Comparison of ENCODE assay signal across 2 cellular contexts in the genomic region with DNA sequence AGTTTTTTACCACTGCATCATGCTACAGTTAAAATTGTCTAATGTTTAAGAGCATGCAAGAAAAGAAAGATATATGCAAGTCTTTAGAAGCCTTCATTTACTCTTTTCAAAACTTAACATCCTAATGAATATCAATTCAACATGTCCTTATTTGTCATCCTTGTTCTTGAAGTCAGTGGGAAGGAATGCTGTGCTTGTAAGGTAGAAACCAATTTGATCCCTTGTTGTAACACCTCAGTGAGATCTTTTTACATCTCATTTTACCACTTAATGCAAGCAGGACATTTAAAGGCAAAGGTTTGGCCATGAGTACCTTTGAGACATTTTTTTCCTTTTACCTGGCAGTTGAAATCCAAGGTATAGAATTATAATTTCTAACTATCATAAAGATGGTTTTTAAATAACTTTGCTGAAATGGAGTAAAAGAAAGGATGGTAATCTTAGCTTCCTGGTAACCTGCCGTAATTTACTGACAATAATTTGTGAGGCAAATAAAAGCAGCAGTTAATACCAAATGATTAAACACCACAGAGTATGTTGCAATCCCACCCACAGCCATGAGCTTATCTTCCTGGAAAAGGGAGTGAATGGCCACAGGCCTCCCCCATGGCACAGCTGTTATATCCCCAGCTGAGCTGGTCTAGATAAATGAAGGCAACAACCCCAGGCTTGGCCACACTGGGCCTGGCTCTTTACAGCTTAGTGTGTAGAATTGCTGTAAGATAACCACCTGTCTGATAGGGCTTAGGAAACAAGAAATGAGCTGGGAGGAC.
A peak's percentile ranks its signal among the peaks of the same experiment; 100 is the strongest.
TF ChIP-seq lines count a peak whose summit lies in the region.

No MANE protein-coding gene starts in this region.

TF ChIP-seq in HEK293, 187 proteins besides CTCF, POLR2A, EP300 and RAD21 (continued from another document and continues in another):
- TF ChIP-seq, protein P1, sequence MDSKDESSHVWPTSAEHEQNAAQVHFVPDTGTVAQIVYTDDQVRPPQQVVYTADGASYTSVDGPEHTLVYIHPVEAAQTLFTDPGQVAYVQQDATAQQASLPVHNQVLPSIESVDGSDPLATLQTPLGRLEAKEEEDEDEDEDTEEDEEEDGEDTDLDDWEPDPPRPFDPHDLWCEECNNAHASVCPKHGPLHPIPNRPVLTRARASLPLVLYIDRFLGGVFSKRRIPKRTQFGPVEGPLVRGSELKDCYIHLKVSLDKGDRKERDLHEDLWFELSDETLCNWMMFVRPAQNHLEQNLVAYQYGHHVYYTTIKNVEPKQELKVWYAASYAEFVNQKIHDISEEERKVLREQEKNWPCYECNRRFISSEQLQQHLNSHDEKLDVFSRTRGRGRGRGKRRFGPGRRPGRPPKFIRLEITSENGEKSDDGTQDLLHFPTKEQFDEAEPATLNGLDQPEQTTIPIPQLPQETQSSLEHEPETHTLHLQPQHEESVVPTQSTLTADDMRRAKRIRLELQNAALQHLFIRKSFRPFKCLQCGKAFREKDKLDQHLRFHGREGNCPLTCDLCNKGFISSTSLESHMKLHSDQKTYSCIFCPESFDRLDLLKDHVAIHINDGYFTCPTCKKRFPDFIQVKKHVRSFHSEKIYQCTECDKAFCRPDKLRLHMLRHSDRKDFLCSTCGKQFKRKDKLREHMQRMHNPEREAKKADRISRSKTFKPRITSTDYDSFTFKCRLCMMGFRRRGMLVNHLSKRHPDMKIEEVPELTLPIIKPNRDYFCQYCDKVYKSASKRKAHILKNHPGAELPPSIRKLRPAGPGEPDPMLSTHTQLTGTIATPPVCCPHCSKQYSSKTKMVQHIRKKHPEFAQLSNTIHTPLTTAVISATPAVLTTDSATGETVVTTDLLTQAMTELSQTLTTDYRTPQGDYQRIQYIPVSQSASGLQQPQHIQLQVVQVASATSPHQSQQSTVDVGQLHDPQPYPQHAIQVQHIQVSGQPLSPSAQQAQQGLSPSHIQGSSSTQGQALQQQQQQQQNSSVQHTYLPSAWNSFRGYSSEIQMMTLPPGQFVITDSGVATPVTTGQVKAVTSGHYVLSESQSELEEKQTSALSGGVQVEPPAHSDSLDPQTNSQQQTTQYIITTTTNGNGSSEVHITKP (tag by site-specific recombination; IDR thresholded peaks at IDR 0.05), result 0 out of 2 replicates have a peak, but pooled peaks have one; percentile 33
- TF ChIP-seq EGR2 (tag by site-specific recombination; IDR thresholded peaks at IDR 0.05; ENCODE audit: low read depth) (peak; percentile 55; the same call in 1 of the 2 replicates), GLIS1 (tag by site-specific recombination; IDR thresholded peaks at IDR 0.05) (peak; percentile 97), ZNF664 (tag by site-specific recombination; IDR thresholded peaks at IDR 0.05) (0 out of 2 replicates have a peak, but pooled peaks have one; percentile 38), KLF7 (tag by site-specific recombination; IDR thresholded peaks at IDR 0.05; ENCODE audit: borderline replicate concordance) (no peak), WT1 (tag by site-specific recombination; IDR thresholded peaks at IDR 0.05) (peak; percentile 71), ZNF571 (tag by site-specific recombination; IDR thresholded peaks at IDR 0.05) (no peak), ZNF184 (tag by site-specific recombination; IDR thresholded peaks at IDR 0.05) (0 out of 2 replicates have a peak, but pooled peaks have one; percentile 50), BCL11A (tag by site-specific recombination; IDR thresholded peaks at IDR 0.05; ENCODE audit: low read depth) (no peak), ZXDB (tag by site-specific recombination; IDR thresholded peaks at IDR 0.05) (no peak), ZFHX2 (tag by site-specific recombination; conservative IDR thresholded peaks at IDR 0.05) (peak; percentile 53), ZIC2 (tag by site-specific recombination; IDR thresholded peaks at IDR 0.05) (peak; percentile 62)
- TF ChIP-seq, protein P2, sequence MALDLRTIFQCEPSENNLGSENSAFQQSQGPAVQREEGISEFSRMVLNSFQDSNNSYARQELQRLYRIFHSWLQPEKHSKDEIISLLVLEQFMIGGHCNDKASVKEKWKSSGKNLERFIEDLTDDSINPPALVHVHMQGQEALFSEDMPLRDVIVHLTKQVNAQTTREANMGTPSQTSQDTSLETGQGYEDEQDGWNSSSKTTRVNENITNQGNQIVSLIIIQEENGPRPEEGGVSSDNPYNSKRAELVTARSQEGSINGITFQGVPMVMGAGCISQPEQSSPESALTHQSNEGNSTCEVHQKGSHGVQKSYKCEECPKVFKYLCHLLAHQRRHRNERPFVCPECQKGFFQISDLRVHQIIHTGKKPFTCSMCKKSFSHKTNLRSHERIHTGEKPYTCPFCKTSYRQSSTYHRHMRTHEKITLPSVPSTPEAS (tag by site-specific recombination; IDR thresholded peaks at IDR 0.05), result no peak
- TF ChIP-seq, protein P3, sequence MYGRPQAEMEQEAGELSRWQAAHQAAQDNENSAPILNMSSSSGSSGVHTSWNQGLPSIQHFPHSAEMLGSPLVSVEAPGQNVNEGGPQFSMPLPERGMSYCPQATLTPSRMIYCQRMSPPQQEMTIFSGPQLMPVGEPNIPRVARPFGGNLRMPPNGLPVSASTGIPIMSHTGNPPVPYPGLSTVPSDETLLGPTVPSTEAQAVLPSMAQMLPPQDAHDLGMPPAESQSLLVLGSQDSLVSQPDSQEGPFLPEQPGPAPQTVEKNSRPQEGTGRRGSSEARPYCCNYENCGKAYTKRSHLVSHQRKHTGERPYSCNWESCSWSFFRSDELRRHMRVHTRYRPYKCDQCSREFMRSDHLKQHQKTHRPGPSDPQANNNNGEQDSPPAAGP (tag by site-specific recombination; IDR thresholded peaks at IDR 0.05), result 0 out of 2 replicates have a peak, but pooled peaks have one; percentile 24
- TF ChIP-seq, protein P4, sequence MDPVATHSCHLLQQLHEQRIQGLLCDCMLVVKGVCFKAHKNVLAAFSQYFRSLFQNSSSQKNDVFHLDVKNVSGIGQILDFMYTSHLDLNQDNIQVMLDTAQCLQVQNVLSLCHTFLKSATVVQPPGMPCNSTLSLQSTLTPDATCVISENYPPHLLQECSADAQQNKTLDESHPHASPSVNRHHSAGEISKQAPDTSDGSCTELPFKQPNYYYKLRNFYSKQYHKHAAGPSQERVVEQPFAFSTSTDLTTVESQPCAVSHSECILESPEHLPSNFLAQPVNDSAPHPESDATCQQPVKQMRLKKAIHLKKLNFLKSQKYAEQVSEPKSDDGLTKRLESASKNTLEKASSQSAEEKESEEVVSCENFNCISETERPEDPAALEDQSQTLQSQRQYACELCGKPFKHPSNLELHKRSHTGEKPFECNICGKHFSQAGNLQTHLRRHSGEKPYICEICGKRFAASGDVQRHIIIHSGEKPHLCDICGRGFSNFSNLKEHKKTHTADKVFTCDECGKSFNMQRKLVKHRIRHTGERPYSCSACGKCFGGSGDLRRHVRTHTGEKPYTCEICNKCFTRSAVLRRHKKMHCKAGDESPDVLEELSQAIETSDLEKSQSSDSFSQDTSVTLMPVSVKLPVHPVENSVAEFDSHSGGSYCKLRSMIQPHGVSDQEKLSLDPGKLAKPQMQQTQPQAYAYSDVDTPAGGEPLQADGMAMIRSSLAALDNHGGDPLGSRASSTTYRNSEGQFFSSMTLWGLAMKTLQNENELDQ (tag by site-specific recombination; IDR thresholded peaks at IDR 0.05; ENCODE audit: low read depth), result no peak

TF ChIP-seq in SK-N-SH, 30 proteins besides CTCF, POLR2A, EP300 and RAD21 (continued from another document):
- TF ChIP-seq, protein P5, sequence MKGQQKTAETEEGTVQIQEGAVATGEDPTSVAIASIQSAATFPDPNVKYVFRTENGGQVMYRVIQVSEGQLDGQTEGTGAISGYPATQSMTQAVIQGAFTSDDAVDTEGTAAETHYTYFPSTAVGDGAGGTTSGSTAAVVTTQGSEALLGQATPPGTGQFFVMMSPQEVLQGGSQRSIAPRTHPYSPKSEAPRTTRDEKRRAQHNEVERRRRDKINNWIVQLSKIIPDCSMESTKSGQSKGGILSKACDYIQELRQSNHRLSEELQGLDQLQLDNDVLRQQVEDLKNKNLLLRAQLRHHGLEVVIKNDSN (IDR thresholded peaks at IDR 0.05; ENCODE audit: borderline replicate concordance, low read depth), result no peak
- no peak for TF ChIP-seq RXRA (IDR thresholded peaks at IDR 0.05; ENCODE audit: borderline replicate concordance, low read depth)
- TF ChIP-seq POLR2AphosphoS5 (IDR thresholded peaks at IDR 0.05; ENCODE audit: low read depth, low read length), result no peak
- TF ChIP-seq, protein P6, sequence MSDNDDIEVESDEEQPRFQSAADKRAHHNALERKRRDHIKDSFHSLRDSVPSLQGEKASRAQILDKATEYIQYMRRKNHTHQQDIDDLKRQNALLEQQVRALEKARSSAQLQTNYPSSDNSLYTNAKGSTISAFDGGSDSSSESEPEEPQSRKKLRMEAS (IDR thresholded peaks at IDR 0.05; ENCODE audit: low read depth), result no peak
- no peak for TF ChIP-seq JUND (IDR thresholded peaks at IDR 0.05)
- no peak for TF ChIP-seq MXI1 (IDR thresholded peaks at IDR 0.05; ENCODE audit: low read depth, low read length)
- no peak for TF ChIP-seq SIN3A (IDR thresholded peaks at IDR 0.05; ENCODE audit: borderline replicate concordance, low read depth, low read length)
